ENCODE assay signal across 8 cellular contexts in the genomic region with DNA sequence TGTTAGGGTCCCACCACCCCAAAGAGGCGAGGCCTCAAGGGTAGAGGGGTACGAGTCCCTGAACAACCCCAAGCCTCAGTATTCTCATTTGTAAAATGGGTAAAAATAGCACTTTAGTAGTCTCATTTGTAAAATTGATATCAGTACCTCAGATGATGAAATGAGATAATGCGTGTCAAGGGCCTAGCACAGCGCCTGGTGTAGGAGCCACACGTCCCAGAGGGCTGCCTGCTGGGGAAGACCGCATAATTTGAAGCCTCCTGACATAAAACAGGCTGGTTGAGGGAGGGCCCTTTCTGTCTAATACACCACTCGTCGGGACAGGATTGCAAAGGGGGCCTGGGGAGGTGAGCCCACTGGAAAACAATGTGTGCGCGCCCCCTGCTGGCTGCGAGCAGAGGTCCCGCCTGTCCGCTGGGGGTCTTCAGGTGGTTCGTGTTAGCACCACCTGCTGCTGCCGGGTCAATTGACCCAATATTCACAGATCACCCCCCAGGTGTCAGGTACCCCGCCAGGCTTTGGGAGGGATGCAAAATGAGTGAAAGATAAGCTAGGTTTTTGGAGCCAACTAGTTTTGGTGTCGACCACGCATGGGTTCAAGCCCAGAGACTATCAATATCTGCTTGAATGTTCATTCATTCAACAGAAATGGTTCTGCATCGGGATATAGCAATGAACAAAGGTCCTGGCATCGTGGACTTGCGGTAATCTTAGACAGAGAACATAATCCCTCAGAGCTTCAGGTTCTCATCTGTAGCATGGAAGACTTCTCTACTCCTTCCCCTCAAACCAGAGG. TPM values are rescaled to one million over a fixed set of nuclear protein-coding genes. Genes with fewer than 3 reads are reported as not detected.
DNase-seq lines count a peak whose midpoint lies in the region; ATAC-seq, FAIRE-seq and TF ChIP-seq lines count a peak whose summit lies in the region.

No MANE protein-coding gene starts in this region.

- no peak overlapping the region for H3K4me3 ChIP-seq in body of pancreas
- H3K4me3 ChIP-seq in keratinocyte (ENCODE audit: control insufficient read depth in 2 of 3, extremely low read depth in 1 of 3, insufficient read depth in 2 of 3, low read depth in 1 of 3, low read length in 3 of 3): no peak overlapping the region

- 30 to 31% methylated on average over 20 to 21 of the region's 21 CpGs for WGBS in body of pancreas, 2 donors

- no peak overlapping the region for H3K4me2 ChIP-seq in keratinocyte (ENCODE audit: control insufficient read depth, extremely low read depth, insufficient read depth, low read depth, low read length)

- TF ChIP-seq CTCF in body of pancreas (IDR thresholded peaks at IDR 0.05) (peak; percentile 70 to 96 (median 89)), keratinocyte (optimal IDR thresholded peaks at IDR 0.05 in 1 of 3, IDR thresholded peaks at IDR 0.05 in 1 of 3, conservative IDR thresholded peaks at IDR 0.05 in 1 of 3; ENCODE audit: extremely low read depth in 1 of 3, insufficient read depth in 2 of 3, low read length in 3 of 3) (peak; percentile 73 to 88 (median 86))

- peaks cover 23% of the 10 kb centered on the region for H3K4me1 ChIP-seq in body of pancreas
- H3K4me1 ChIP-seq in keratinocyte (ENCODE audit: control insufficient read depth, extremely low read depth, insufficient read depth, low read length): peaks cover 11% of the 10 kb centered on the region

- TF ChIP-seq POLR2A in GM12891 (IDR thresholded peaks at IDR 0.05; ENCODE audit: low read depth, low read length): no peak
- no peak for TF ChIP-seq POLR2A in body of pancreas (IDR thresholded peaks at IDR 0.05)

- H3K9me3 ChIP-seq in body of pancreas (no peaks in the 10 kb centered on the region), keratinocyte (ENCODE audit: control insufficient read depth, low read depth, low read length) (peaks cover 3% of the 10 kb centered on the region)

- no peak overlapping the region for H2AFZ ChIP-seq in keratinocyte (ENCODE audit: control insufficient read depth, low read length)

- dilution Hi-C loops in keratinocyte (cut with MboI; ENCODE audit: extremely low pct_ligation_motif_present, low sequenced_read_pairs): no loop called here

- no peaks in the 10 kb centered on the region for H3K9me1 ChIP-seq in keratinocyte (ENCODE audit: control insufficient read depth, extremely low read depth, insufficient read depth, low read length)

- FAIRE-seq in GM12891 (lab: Jason Lieb, UNC) (peak; percentile 74), keratinocyte (lab: Jason Lieb, UNC) (no peak)

- DNase-seq in GM12891 (ENCODE audit: insufficient read length, low spot score): peak; percentile 81
- peak; percentile 82 for DNase-seq in KBM-7
- peak; percentile 78 for DNase-seq in UCSD-AML1 (lab: John Stamatoyannopoulos, UW; ENCODE audit: unreplicated experiment)
- peak; percentile 64 to 82 (median 76) for DNase-seq in body of pancreas
- DNase-seq in keratinocyte (ENCODE audit: low read depth, low spot score): no peak
- peak; percentile 62 to 77 for DNase-seq in stimulated activated CD4-positive, alpha-beta T cell treated with anti-CD3 and anti-CD28 coated beads, Interleukin-2, amount 100 ng/mL, for 48 hours
- no peak for DNase-seq in DMS114 treated with DMSO at 0.1 percent for 48 hours (lab: John Stamatoyannopoulos, UW; ENCODE audit: unreplicated experiment)

- H3K27ac ChIP-seq in body of pancreas (peak overlapping the region in 3 of 4 donors; percentile 43 to 54 (median 45)), keratinocyte (ENCODE audit: control insufficient read depth, insufficient read depth, low read length) (no peak overlapping the region)

- intact Hi-C loops in body of pancreas (cut with DNase I): no loop called here

- peak; percentile 76 for ATAC-seq in body of pancreas
- no peak for ATAC-seq in HG02623 (IDR thresholded peaks at IDR 0.05; ENCODE audit: unreplicated experiment)

- H3K27me3 ChIP-seq in body of pancreas: no peaks in the 10 kb centered on the region
- H3K27me3 ChIP-seq in keratinocyte (ENCODE audit: control insufficient read depth, extremely low read depth, insufficient read depth, low read length): no peaks in the 10 kb centered on the region

- no peaks in the 10 kb centered on the region for H3K79me2 ChIP-seq in keratinocyte (ENCODE audit: control insufficient read depth, insufficient read depth, low read length)

- no peaks in the 10 kb centered on the region for H3K36me3 ChIP-seq in body of pancreas (replicated peaks in 1 of 2; ENCODE audit: insufficient read depth in 1 of 2, low read depth in 2 of 2)
- H3K36me3 ChIP-seq in keratinocyte (ENCODE audit: control insufficient read depth in 2 of 2, extremely low read depth in 1 of 2, insufficient read depth in 2 of 2, low read length in 2 of 2): no peaks in the 10 kb centered on the region

- H4K20me1 ChIP-seq in keratinocyte (ENCODE audit: control insufficient read depth, extremely low read depth, insufficient read depth, low read length): no peaks in the 10 kb centered on the region

- in situ Hi-C loops in KBM-7 (cut with MboI; ENCODE audit: low pct_unique_long_range_greater_than_20kb, low sequenced_read_pairs): loop anchor here (10.0 kb wide), 1 partner anchor 138 kb away; no protein-coding TSS in a partner anchor

- no peak overlapping the region for H3K9ac ChIP-seq in keratinocyte (ENCODE audit: control insufficient read depth, extremely low read depth, insufficient read depth, low read length)

TF ChIP-seq in GM12891, 5 proteins besides CTCF, POLR2A, EP300 and RAD21:
- TF ChIP-seq POU2F2 (IDR thresholded peaks at IDR 0.05; ENCODE audit: low read depth, low read length): 0 out of 2 replicates have a peak, but pooled peaks have one; percentile 44
- no peak for TF ChIP-seq TAF1 (IDR thresholded peaks at IDR 0.05; ENCODE audit: low read depth, low read length)

RNA-seq across cellular contexts. Expression of a gene that starts 24.7 kb away (rescaled TPM):
- polyA plus RNA-seq in GM12891 (2012; ENCODE audit: low read depth, missing spikeins): 22.0 TPM
- total RNA-seq in body of pancreas: 10 to 100 TPM; 26.7 to 52.1 TPM
- 4.2 to 6.8 TPM (median 5.6 TPM) in 3 replicates for polyA plus RNA-seq in keratinocyte
- polyA plus RNA-seq in keratinocyte (2011; ENCODE audit: low read depth): 4.0 TPM
- 3.3 and 6.7 TPM in 2 replicates for polyA plus RNA-seq in keratinocyte (2011; cell fraction: cytosol; rRNA removed)
- 7.0 and 9.5 TPM in 2 replicates for polyA plus RNA-seq in keratinocyte (2011; cell fraction: nucleus; rRNA removed)
- 9.0 and 15.9 TPM in 2 replicates for polyA plus RNA-seq in keratinocyte (2012; ENCODE audit: low replicate concordance)
- polyA minus RNA-seq in keratinocyte: 3.6 to 8.6 TPM (median 4.1 TPM) in 3 replicates
- 20.3 TPM for polyA minus RNA-seq in keratinocyte (2011; cell fraction: cytosol; rRNA and poly(A)+ RNA removed)
- polyA minus RNA-seq in keratinocyte (2011; cell fraction: nucleus; rRNA and poly(A)+ RNA removed): 11.1 and 12.7 TPM in 2 replicates

RNA-seq across cellular contexts. Expression of a gene that starts 44.8 kb away (rescaled TPM):
- polyA plus RNA-seq in GM12891 (2012; ENCODE audit: low read depth, missing spikeins): 6.4 TPM
- 10 to 100 TPM; 13.7 to 17.1 TPM for total RNA-seq in body of pancreas
- 10.3 to 15.1 TPM (median 13.2 TPM) in 3 replicates for polyA plus RNA-seq in keratinocyte
- polyA plus RNA-seq in keratinocyte (2011; ENCODE audit: low read depth): 6.4 TPM
- 9.1 and 12.9 TPM in 2 replicates for polyA plus RNA-seq in keratinocyte (2011; cell fraction: cytosol; rRNA removed)
- 14.4 and 15.2 TPM in 2 replicates for polyA plus RNA-seq in keratinocyte (2011; cell fraction: nucleus; rRNA removed)
- 7.1 and 7.2 TPM in 2 replicates for polyA plus RNA-seq in keratinocyte (2012; ENCODE audit: low replicate concordance)
- 7.9 to 20.8 TPM (median 18.4 TPM) in 3 replicates for polyA minus RNA-seq in keratinocyte
- 13.0 TPM for polyA minus RNA-seq in keratinocyte (2011; cell fraction: cytosol; rRNA and poly(A)+ RNA removed)
- polyA minus RNA-seq in keratinocyte (2011; cell fraction: nucleus; rRNA and poly(A)+ RNA removed): 10.0 and 13.1 TPM in 2 replicates

Comparison
In these comparisons a context has a peak if more than half of its experiments do, and no peak if none do; other contexts are left out.
1. DNase-seq: peak in GM12891 (single experiment), KBM-7 (single experiment), UCSD-AML1 (single experiment), body of pancreas (4 of 4) and stimulated activated CD4-positive, alpha-beta T cell treated with anti-CD3 and anti-CD28 coated beads, Interleukin-2, amount 100 ng/mL, for 48 hours (2 of 2); none in keratinocyte (single experiment) and DMS114 treated with DMSO at 0.1 percent for 48 hours (single experiment).